In the genomic region with DNA sequence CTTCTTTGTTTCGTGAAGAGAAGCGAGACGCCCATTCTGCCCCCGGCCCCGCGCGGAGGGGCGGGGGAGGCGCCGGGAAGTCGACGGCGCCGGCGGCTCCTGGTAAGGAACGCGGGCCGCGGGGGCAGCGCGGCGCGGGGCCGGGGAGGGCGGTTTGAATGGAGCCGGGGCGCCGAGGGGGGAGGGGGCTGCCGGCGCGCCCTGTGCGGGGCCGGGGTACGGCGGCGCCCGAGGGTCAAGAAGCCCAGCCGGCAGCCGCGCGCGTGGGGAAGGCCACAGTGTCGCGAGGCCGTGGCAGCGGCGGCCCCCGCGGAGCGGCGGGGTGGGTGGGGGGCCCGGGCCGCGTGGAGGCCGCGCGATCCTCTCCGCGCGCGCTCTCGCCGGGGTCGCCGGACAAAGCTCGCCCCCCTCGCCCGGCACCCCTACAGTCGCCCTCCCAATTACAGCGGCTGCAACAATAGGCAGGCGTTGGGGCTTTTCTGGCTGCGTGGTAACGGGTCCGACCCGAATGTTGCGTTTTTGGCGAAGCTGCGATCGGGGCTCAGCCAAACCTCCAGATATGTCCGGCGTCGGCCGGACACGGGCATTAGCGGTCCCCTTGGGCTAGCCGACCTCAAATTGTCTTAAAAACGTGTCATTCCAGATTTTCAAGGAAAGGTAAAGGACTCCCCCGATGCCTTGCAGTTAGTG, we compare ENCODE assay signal across 8 cellular contexts. TPM values are rescaled to one million over a fixed set of nuclear protein-coding genes. Genes with fewer than 3 reads are reported as not detected.
DNase-seq lines count a peak whose midpoint lies in the region; ATAC-seq and TF ChIP-seq lines count a peak whose summit lies in the region.

No MANE protein-coding gene starts in this region.

- H2AFZ ChIP-seq in neural progenitor cell (replicated peaks): peak overlapping the region; percentile 30

- H3K36me3 ChIP-seq in neural progenitor cell: no peaks in the 10 kb centered on the region

- H3K27me3 ChIP-seq in foreskin keratinocyte: no peaks in the 10 kb centered on the region
- no peaks in the 10 kb centered on the region for H3K27me3 ChIP-seq in neural progenitor cell

- H3K4me3 Mint-ChIP-seq in activated CD8-positive, alpha-beta T cell treated with anti-CD3 and anti-CD28 coated beads, Interleukin-2, amount 10 ng/mL, durations not matched to agents 7 days and 5 days: peak overlapping the region; percentile 92
- H3K4me3 Mint-ChIP-seq in neural progenitor cell: peak overlapping the region; percentile 98

- H4K20me1 ChIP-seq in neural progenitor cell (ENCODE audit: low read depth): peaks cover 43% of the 10 kb centered on the region

- H3K4me2 ChIP-seq in neural progenitor cell: peak overlapping the region; percentile 76

- DNase-seq in Daoy (ENCODE audit: low read depth) (peak; percentile 50), foreskin keratinocyte (no peak), neural progenitor cell (ENCODE audit: low spot score) (peak; percentile 84), NCI-H187 treated with DMSO at 0.1 percent for 48 hours (lab: John Stamatoyannopoulos, UW) (no peak), COR-L47 (lab: John Stamatoyannopoulos, UW) (no peak)
- DNase-seq in activated CD8-positive, alpha-beta T cell treated with anti-CD3 and anti-CD28 coated beads, Interleukin-2, amount 10 ng/mL, durations not matched to agents 7 days and 5 days: peak; percentile 41

- peak overlapping the region; percentile 80 for H3K4me3 ChIP-seq in neural progenitor cell

- H3K27ac Mint-ChIP-seq in activated CD8-positive, alpha-beta T cell treated with anti-CD3 and anti-CD28 coated beads, Interleukin-2, amount 10 ng/mL, durations not matched to agents 7 days and 5 days: peak overlapping the region; percentile 87
- peak overlapping the region; percentile 98 for H3K27ac Mint-ChIP-seq in neural progenitor cell

- H3K4me1 ChIP-seq in foreskin keratinocyte (no peaks in the 10 kb centered on the region), neural progenitor cell (peaks cover 21% of the 10 kb centered on the region)

- peak overlapping the region; percentile 76 for H3K27ac ChIP-seq in foreskin keratinocyte
- peak overlapping the region; percentile 97 for H3K27ac ChIP-seq in neural progenitor cell

- peak overlapping the region; percentile 87 for H3K9ac ChIP-seq in neural progenitor cell

- CTCF ChIA-PET in activated CD8-positive, alpha-beta T cell treated with anti-CD3 and anti-CD28 coated beads, Interleukin-2, amount 10 ng/mL, durations not matched to agents 7 days and 5 days (lab: Charles Lee): interaction anchor here (0.7 to 1.4 kb wide), 3 partner anchors 19 to 25 kb away, joined by 4 to 5 read pairs (median 4); no protein-coding TSS in a partner anchor

- H3K27me3 Mint-ChIP-seq in activated CD8-positive, alpha-beta T cell treated with anti-CD3 and anti-CD28 coated beads, Interleukin-2, amount 10 ng/mL, durations not matched to agents 7 days and 5 days (ENCODE audit: low read depth): no peaks in the 10 kb centered on the region
- peaks cover 7% of the 10 kb centered on the region for H3K27me3 Mint-ChIP-seq in neural progenitor cell (ENCODE audit: insufficient read depth, low read depth)

- H3K9me3 Mint-ChIP-seq in activated CD8-positive, alpha-beta T cell treated with anti-CD3 and anti-CD28 coated beads, Interleukin-2, amount 10 ng/mL, durations not matched to agents 7 days and 5 days (ENCODE audit: insufficient read depth): no peaks in the 10 kb centered on the region
- no peaks in the 10 kb centered on the region for H3K9me3 Mint-ChIP-seq in neural progenitor cell

- peaks cover 41% of the 10 kb centered on the region for H3K4me1 Mint-ChIP-seq in activated CD8-positive, alpha-beta T cell treated with anti-CD3 and anti-CD28 coated beads, Interleukin-2, amount 10 ng/mL, durations not matched to agents 7 days and 5 days (ENCODE audit: low read depth)
- peaks cover 25% of the 10 kb centered on the region for H3K4me1 Mint-ChIP-seq in neural progenitor cell

- POLR2A ChIA-PET in activated CD8-positive, alpha-beta T cell treated with anti-CD3 and anti-CD28 coated beads, Interleukin-2, amount 10 ng/mL, durations not matched to agents 7 days and 5 days (lab: Charles Lee): interaction anchor here (0.5 to 1.4 kb wide), 6 partner anchors 17 to 1477 kb away, joined by 3 to 6 read pairs (median 3); partner anchors contain the start of genes LDLR, ODAD3 and ZNF440

- ATAC-seq in GM21360 (IDR thresholded peaks at IDR 0.05; ENCODE audit: unreplicated experiment) (peak; percentile 35), HG03571 (IDR thresholded peaks at IDR 0.05; ENCODE audit: unreplicated experiment) (peak; percentile 27), foreskin keratinocyte (no peak)
- peak; percentile 40 for ATAC-seq in activated CD8-positive, alpha-beta T cell treated with anti-CD3 and anti-CD28 coated beads, Interleukin-2, amount 10 ng/mL, durations not matched to agents 7 days and 5 days

- H3K36me3 Mint-ChIP-seq in activated CD8-positive, alpha-beta T cell treated with anti-CD3 and anti-CD28 coated beads, Interleukin-2, amount 10 ng/mL, durations not matched to agents 7 days and 5 days (ENCODE audit: low read depth): peaks cover 5% of the 10 kb centered on the region
- H3K36me3 Mint-ChIP-seq in neural progenitor cell: peaks cover 14% of the 10 kb centered on the region

- TF ChIP-seq CTCF in foreskin keratinocyte (conservative IDR thresholded peaks at IDR 0.05): no peak
- TF ChIP-seq CTCF in neural progenitor cell (IDR thresholded peaks at IDR 0.05): no peak

- peaks cover 60% of the 10 kb centered on the region for H3K79me2 ChIP-seq in neural progenitor cell (ENCODE audit: low read depth)

- H3F3A ChIP-seq in neural progenitor cell (ENCODE audit: low read depth): peaks cover 24% of the 10 kb centered on the region

- H3K9me3 ChIP-seq in neural progenitor cell (ENCODE audit: low read depth): no peaks in the 10 kb centered on the region

RNA-seq across cellular contexts. Expression of gene SMARCA4, which starts 0.4 kb away (rescaled TPM):
- total RNA-seq in Daoy (2014; rRNA removed; shearing (Covaris generic)): 112 and 152 TPM in 2 replicates
- total RNA-seq in activated CD8-positive, alpha-beta T cell treated with anti-CD3 and anti-CD28 coated beads, Interleukin-2, amount 10 ng/mL, durations not matched to agents 7 days and 5 days: 100 to 1,000 TPM; 108 to 115 TPM
- total RNA-seq in foreskin keratinocyte (89.6 and 107 TPM in 2 replicates), neural progenitor cell (ENCODE audit: low replicate concordance) (169 and 257 TPM in 2 replicates)
- 80.4 and 85.9 TPM in 2 replicates for polyA plus RNA-seq in foreskin keratinocyte

RNA-seq across cellular contexts. Expression of gene TIMM29, which starts 32.6 kb away (rescaled TPM):
- 67.1 and 80.6 TPM in 2 replicates for total RNA-seq in Daoy (2014; rRNA removed; shearing (Covaris generic))
- total RNA-seq in activated CD8-positive, alpha-beta T cell treated with anti-CD3 and anti-CD28 coated beads, Interleukin-2, amount 10 ng/mL, durations not matched to agents 7 days and 5 days: 10 to 100 TPM; 20.2 to 23.0 TPM
- total RNA-seq in foreskin keratinocyte (14.0 and 16.6 TPM in 2 replicates), neural progenitor cell (ENCODE audit: low replicate concordance) (24.4 and 34.9 TPM in 2 replicates)
- 13.5 and 13.8 TPM in 2 replicates for polyA plus RNA-seq in foreskin keratinocyte

RNA-seq across cellular contexts. Expression of gene YIPF2, which starts 32.8 kb away (rescaled TPM):
- total RNA-seq in Daoy (2014; rRNA removed; shearing (Covaris generic)): 69.8 and 92.6 TPM in 2 replicates
- 10 to 100 TPM; 20.4 to 20.5 TPM for total RNA-seq in activated CD8-positive, alpha-beta T cell treated with anti-CD3 and anti-CD28 coated beads, Interleukin-2, amount 10 ng/mL, durations not matched to agents 7 days and 5 days
- total RNA-seq in foreskin keratinocyte (43.8 and 54.1 TPM in 2 replicates), neural progenitor cell (ENCODE audit: low replicate concordance) (11.9 and 36.8 TPM in 2 replicates)
- polyA plus RNA-seq in foreskin keratinocyte: 46.1 and 52.7 TPM in 2 replicates

Comparison
In these comparisons a context has a peak if more than half of its experiments do, and no peak if none do; other contexts are left out.
1. DNase-seq: peak in Daoy (single experiment), activated CD8-positive, alpha-beta T cell treated with anti-CD3 and anti-CD28 coated beads, Interleukin-2, amount 10 ng/mL, durations not matched to agents 7 days and 5 days (single experiment) and neural progenitor cell (single experiment); none in foreskin keratinocyte (0 of 2), NCI-H187 treated with DMSO at 0.1 percent for 48 hours (single experiment) and COR-L47 (single experiment).